In the genomic region with DNA sequence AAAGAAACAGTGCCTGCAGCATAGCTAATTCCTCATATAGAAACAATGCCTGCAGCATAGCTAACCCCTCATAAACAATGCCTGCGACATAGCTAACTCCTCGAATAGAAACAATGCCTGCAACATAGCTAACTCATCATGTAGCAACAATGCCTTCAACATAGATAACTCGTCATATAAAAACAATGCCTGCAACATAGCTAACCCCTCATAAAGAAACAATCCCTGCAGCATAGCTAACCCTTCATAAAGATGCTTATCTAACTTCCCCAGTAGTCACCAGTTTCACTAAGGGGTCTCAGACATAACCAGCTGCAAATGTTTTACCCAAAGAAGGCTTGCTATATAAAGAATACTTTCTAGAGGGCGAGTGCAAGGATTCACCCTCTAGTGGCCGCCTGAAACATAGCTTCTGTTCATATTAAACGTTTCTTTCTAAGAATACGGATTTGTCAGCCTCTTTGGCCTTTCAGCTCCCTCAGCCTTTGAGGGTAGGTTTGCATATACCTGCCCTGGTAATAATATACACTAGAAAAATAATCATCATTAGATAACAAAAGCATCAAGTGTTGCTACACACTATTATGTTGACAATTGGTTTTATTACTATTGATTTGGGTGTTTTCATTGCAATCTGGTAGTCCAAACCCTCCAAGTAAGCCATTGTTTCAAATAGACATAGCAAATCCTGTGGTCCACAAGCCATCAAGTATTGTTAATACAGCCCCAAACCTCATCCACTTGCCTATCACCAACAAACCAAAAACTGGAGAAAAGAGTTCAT, we compare ENCODE assay signal across 8 cellular contexts. TPM values are rescaled to one million over a fixed set of nuclear protein-coding genes. Genes with fewer than 3 reads are reported as not detected.
A peak's percentile ranks its signal among the peaks of the same experiment; 100 is the strongest.
DNase-seq lines count a peak whose midpoint lies in the region; ATAC-seq, FAIRE-seq and TF ChIP-seq lines count a peak whose summit lies in the region.

No MANE protein-coding gene starts in this region.

- POLR2A ChIA-PET in endothelial cell of umbilical vein (lab: Charles Lee), result no interaction called here
- POLR2A ChIA-PET in activated CD4-positive, alpha-beta memory T cell treated with anti-CD3 and anti-CD28 coated beads, Interleukin-2, amount 10 ng/mL, durations not matched to agents 7 days and 5 days (lab: Charles Lee), result interaction anchor here (1.0 kb wide), 1 partner anchor 132 kb away, joined by 3 read pairs; the partner anchor contains the start of gene MTMR10

- H4K91ac ChIP-seq in trophoblast cell (ENCODE audit: low read depth, low read length), result no peak overlapping the region

- H3K18ac ChIP-seq in trophoblast cell (ENCODE audit: low read length), result no peak overlapping the region

- H3K79me1 ChIP-seq in trophoblast cell (ENCODE audit: low read length), result no peaks in the 10 kb centered on the region

- H3K27me3 ChIP-seq in endothelial cell of umbilical vein (ENCODE audit: control insufficient read depth in 2 of 2, insufficient read depth in 2 of 2, low read length in 2 of 2) (peaks cover 2 to 3% of the 10 kb centered on the region in 2 experiments), trophoblast cell (ENCODE audit: insufficient read depth, low read length) (no peaks in the 10 kb centered on the region)

- H4K12ac ChIP-seq in trophoblast cell (ENCODE audit: low read depth, low read length), result no peak overlapping the region

- H2AFZ ChIP-seq in endothelial cell of umbilical vein (ENCODE audit: low read depth, low read length), result no peak overlapping the region
- H2AFZ ChIP-seq in trophoblast cell (ENCODE audit: insufficient read depth, low read length, poor library complexity), result no peak overlapping the region

- H3K4ac ChIP-seq in trophoblast cell (ENCODE audit: low read depth, low read length), result no peak overlapping the region

- no peak for ATAC-seq in HG03159 (IDR thresholded peaks at IDR 0.05; ENCODE audit: unreplicated experiment)

- H3K4me3 ChIP-seq in LNCaP clone FGC (ENCODE audit: low read depth, low read length) (no peak overlapping the region), endothelial cell of umbilical vein (replicated peaks in 1 of 3; ENCODE audit: insufficient read depth in 1 of 3, low read depth in 1 of 3, low read length in 3 of 3) (no peak overlapping the region), trophoblast cell (ENCODE audit: low read depth, low read length) (no peak overlapping the region)

- no peak for DNase-seq in LNCaP clone FGC (ENCODE audit: low read depth)
- peak; percentile 62 for DNase-seq in endothelial cell of umbilical vein (ENCODE audit: low read depth, low spot score)
- peak; percentile 87 to 96 for DNase-seq in trophoblast cell
- DNase-seq in activated CD4-positive, alpha-beta memory T cell treated with anti-CD3 and anti-CD28 coated beads, Interleukin-2, amount 10 ng/mL, durations not matched to agents 7 days and 5 days, result no peak
- DNase-seq in SHP77 (lab: John Stamatoyannopoulos, UW), result no peak
- DNase-seq in DMS153 treated with DMSO at 0.1 percent for 48 hours (lab: John Stamatoyannopoulos, UW; ENCODE audit: unreplicated experiment), result no peak

- no peaks in the 10 kb centered on the region for H3K9me3 Mint-ChIP-seq in activated CD4-positive, alpha-beta memory T cell treated with anti-CD3 and anti-CD28 coated beads, Interleukin-2, amount 10 ng/mL, durations not matched to agents 7 days and 5 days

- H3K27me3 Mint-ChIP-seq in activated CD4-positive, alpha-beta memory T cell treated with anti-CD3 and anti-CD28 coated beads, Interleukin-2, amount 10 ng/mL, durations not matched to agents 7 days and 5 days, result peaks cover 3% of the 10 kb centered on the region

- CTCF ChIA-PET in endothelial cell of umbilical vein (lab: Charles Lee), result interaction anchor here (0.5 to 2.0 kb wide), 33 partner anchors 8 to 582 kb away, joined by 3 to 30 read pairs (median 4); partner anchors contain the start of gene FAN1
- CTCF ChIA-PET in activated CD4-positive, alpha-beta memory T cell treated with anti-CD3 and anti-CD28 coated beads, Interleukin-2, amount 10 ng/mL, durations not matched to agents 7 days and 5 days (lab: Charles Lee), result interaction anchor here (0.5 to 2.4 kb wide), 16 partner anchors 10 to 647 kb away, joined by 3 to 11 read pairs (median 4); partner anchors contain the start of gene FAN1

- H3K9me1 ChIP-seq in endothelial cell of umbilical vein (replicated peaks; ENCODE audit: control insufficient read depth, extremely low read depth, insufficient read depth, low read length), result no peaks in the 10 kb centered on the region

- no CpG with 5 or more reads among the region's 7 CpGs for WGBS in trophoblast cell (ENCODE audit: extremely low coverage, insufficient coverage, insufficient read length)

- H2BK120ac ChIP-seq in trophoblast cell (ENCODE audit: insufficient read depth, low read length, poor library complexity), result no peak overlapping the region

- H4K20me1 ChIP-seq in endothelial cell of umbilical vein (replicated peaks; ENCODE audit: control insufficient read depth, extremely low read depth, insufficient read depth, low read length), result no peaks in the 10 kb centered on the region

- no peaks in the 10 kb centered on the region for H3K36me3 ChIP-seq in endothelial cell of umbilical vein (ENCODE audit: control insufficient read depth in 2 of 2, extremely low read depth in 1 of 2, insufficient read depth in 2 of 2, low read length in 2 of 2)
- H3K36me3 ChIP-seq in trophoblast cell (ENCODE audit: control insufficient read depth in 1 of 2, insufficient read depth in 2 of 2, low read length in 2 of 2), result no peaks in the 10 kb centered on the region

- no peak overlapping the region for H3K14ac ChIP-seq in trophoblast cell (ENCODE audit: low read length)

- H3K27ac ChIP-seq in endothelial cell of umbilical vein (ENCODE audit: insufficient read depth, low read depth, low read length) (no peak overlapping the region), trophoblast cell (ENCODE audit: low read depth, low read length) (no peak overlapping the region)

- no peak overlapping the region for H2AK5ac ChIP-seq in trophoblast cell (ENCODE audit: low read length)

- intact Hi-C loops in endothelial cell of umbilical vein (cut with micrococcal nuclease), result no loop called here

- no peak overlapping the region for H2BK12ac ChIP-seq in trophoblast cell (ENCODE audit: low read length)

- H3K27ac Mint-ChIP-seq in activated CD4-positive, alpha-beta memory T cell treated with anti-CD3 and anti-CD28 coated beads, Interleukin-2, amount 10 ng/mL, durations not matched to agents 7 days and 5 days, result no peak overlapping the region

- H2BK5ac ChIP-seq in trophoblast cell (ENCODE audit: low read depth, low read length, poor library complexity), result no peak overlapping the region

- no peak overlapping the region for H3K4me3 Mint-ChIP-seq in activated CD4-positive, alpha-beta memory T cell treated with anti-CD3 and anti-CD28 coated beads, Interleukin-2, amount 10 ng/mL, durations not matched to agents 7 days and 5 days

- H3K9me3 ChIP-seq in endothelial cell of umbilical vein (replicated peaks; ENCODE audit: control insufficient read depth, insufficient read depth, low read length) (no peaks in the 10 kb centered on the region), trophoblast cell (ENCODE audit: insufficient read depth, low read depth, low read length) (peaks cover 2% of the 10 kb centered on the region)

- TF ChIP-seq POLR2A in endothelial cell of umbilical vein (IDR thresholded peaks at IDR 0.05; ENCODE audit: low read depth, low read length), result no peak

- no peak overlapping the region for H4K8ac ChIP-seq in trophoblast cell (ENCODE audit: low read depth, low read length)

- H3K36me3 Mint-ChIP-seq in activated CD4-positive, alpha-beta memory T cell treated with anti-CD3 and anti-CD28 coated beads, Interleukin-2, amount 10 ng/mL, durations not matched to agents 7 days and 5 days (ENCODE audit: low read depth), result no peaks in the 10 kb centered on the region

- H3K4me1 ChIP-seq in endothelial cell of umbilical vein (ENCODE audit: control insufficient read depth, extremely low read depth, insufficient read depth, low read length) (no peaks in the 10 kb centered on the region), trophoblast cell (ENCODE audit: control insufficient read depth in 1 of 2, insufficient read depth in 2 of 2, low read length in 2 of 2) (no peaks in the 10 kb centered on the region)

- TF ChIP-seq CTCF in LNCaP clone FGC (IDR thresholded peaks at IDR 0.05; ENCODE audit: control insufficient read depth, extremely low read depth, insufficient read depth), result peak; percentile 65
- peak; percentile 55 to 65 for TF ChIP-seq CTCF in endothelial cell of umbilical vein (IDR thresholded peaks at IDR 0.05; ENCODE audit: extremely low read depth in 1 of 2, insufficient read depth in 1 of 2, low read depth in 1 of 2, low read length in 2 of 2)

- no TSS peak for BruUV-seq in endothelial cell of umbilical vein (replicated peaks; lab: Mats Ljungman, UMichigan)

- dilution Hi-C loops in endothelial cell of umbilical vein (cut with MboI; ENCODE audit: extremely low pct_ligation_motif_present, low sequenced_read_pairs), result no loop called here

- FAIRE-seq in G401.6 (lab: Jason Lieb, UNC), result peak; percentile 59
- peak; percentile 88 for FAIRE-seq in endothelial cell of umbilical vein (lab: Jason Lieb, UNC)

- H3K23ac ChIP-seq in trophoblast cell (ENCODE audit: low read length), result no peak overlapping the region

- no peaks in the 10 kb centered on the region for H3K4me1 Mint-ChIP-seq in activated CD4-positive, alpha-beta memory T cell treated with anti-CD3 and anti-CD28 coated beads, Interleukin-2, amount 10 ng/mL, durations not matched to agents 7 days and 5 days

- H3K4me2 ChIP-seq in endothelial cell of umbilical vein (ENCODE audit: insufficient read depth, low read length) (peak overlapping the region; percentile 17), trophoblast cell (ENCODE audit: low read length) (no peak overlapping the region)

- H3K79me2 ChIP-seq in endothelial cell of umbilical vein (ENCODE audit: control insufficient read depth, insufficient read depth, low read length) (no peaks in the 10 kb centered on the region), trophoblast cell (ENCODE audit: control insufficient read depth, insufficient read depth, low read length, poor library complexity) (no peaks in the 10 kb centered on the region)

- no peak overlapping the region for H3K9ac ChIP-seq in endothelial cell of umbilical vein (replicated peaks; ENCODE audit: extremely low read depth, insufficient read depth, low read length)
- H3K9ac ChIP-seq in trophoblast cell (ENCODE audit: low read length), result no peak overlapping the region

RNA-seq across cellular contexts. Expression of gene FAN1, which starts 44.4 kb away (rescaled TPM):
- 11.7 and 12.0 TPM in 2 replicates for total RNA-seq in endothelial cell of umbilical vein
- 3.5 and 4.3 TPM in 2 replicates for polyA plus RNA-seq in endothelial cell of umbilical vein
- polyA plus RNA-seq in endothelial cell of umbilical vein (2011; cell fraction: cytosol; rRNA removed), result 3.6 and 4.1 TPM in 2 replicates
- polyA plus RNA-seq in endothelial cell of umbilical vein (2011; cell fraction: nucleus; rRNA removed), result 23.3 and 26.6 TPM in 2 replicates
- polyA plus RNA-seq in endothelial cell of umbilical vein (2012), result 10.2 and 12.2 TPM in 2 replicates
- polyA minus RNA-seq in endothelial cell of umbilical vein, result 5.3 and 10.1 TPM in 2 replicates
- 5.3 TPM for polyA minus RNA-seq in endothelial cell of umbilical vein (2011; cell fraction: cytosol; rRNA and poly(A)+ RNA removed)
- 8.6 and 12.8 TPM in 2 replicates for polyA minus RNA-seq in endothelial cell of umbilical vein (2011; cell fraction: nucleus; rRNA and poly(A)+ RNA removed)
- polyA plus RNA-seq in trophoblast cell (2013), result 6.9 and 7.8 TPM in 2 replicates
- total RNA-seq in activated CD4-positive, alpha-beta memory T cell treated with anti-CD3 and anti-CD28 coated beads, Interleukin-2, amount 10 ng/mL, durations not matched to agents 7 days and 5 days, result 10 to 100 TPM; 10.1 to 10.4 TPM

Comparison
In these comparisons a context has a peak if more than half of its experiments do, and no peak if none do; other contexts are left out.
1. DNase-seq: peak in endothelial cell of umbilical vein (single experiment) and trophoblast cell (2 of 2); none in LNCaP clone FGC (single experiment), activated CD4-positive, alpha-beta memory T cell treated with anti-CD3 and anti-CD28 coated beads, Interleukin-2, amount 10 ng/mL, durations not matched to agents 7 days and 5 days (single experiment), SHP77 (0 of 2) and DMS153 treated with DMSO at 0.1 percent for 48 hours (single experiment).